In the genomic region with DNA sequence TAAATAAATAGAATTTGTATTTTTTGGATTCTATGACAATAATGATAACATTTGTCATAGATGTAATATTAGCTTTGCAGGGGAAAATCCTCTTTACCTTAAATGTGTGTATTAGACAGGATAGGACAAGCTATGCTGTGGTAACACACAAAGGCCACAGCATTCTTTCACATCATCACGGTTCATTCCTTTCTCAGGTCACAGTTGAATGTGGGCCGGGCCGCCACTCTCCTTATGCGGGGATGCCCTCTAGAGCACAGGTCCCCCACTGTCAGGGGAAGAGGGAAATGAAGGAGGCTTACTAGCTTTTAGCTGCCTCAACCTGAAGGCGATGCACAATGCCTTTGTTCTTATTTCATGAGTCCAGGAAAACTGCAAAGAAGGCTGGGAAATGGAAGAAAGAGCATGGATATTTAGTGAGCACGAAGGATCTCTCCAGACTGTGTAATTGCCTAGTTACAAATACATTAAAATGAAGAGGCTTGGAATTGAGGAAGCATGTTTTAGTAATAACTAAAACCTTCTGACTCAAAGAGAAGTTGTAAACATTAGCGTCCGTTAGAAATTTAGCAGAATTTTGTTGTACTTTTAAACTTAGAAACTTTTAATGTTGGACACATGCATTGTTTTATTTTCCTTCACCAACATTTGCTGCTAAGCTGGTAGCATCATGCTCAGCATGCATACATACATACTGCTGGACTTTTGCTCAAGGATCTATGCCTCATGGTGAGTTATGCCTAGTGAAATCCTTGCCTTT, we compare ENCODE assay signal across 1 cellular context.
TF ChIP-seq lines count a peak whose summit lies in the region.

No MANE protein-coding gene starts in this region.

TF ChIP-seq in IMR-90, 13 proteins besides CTCF, POLR2A, EP300 and RAD21 (continued from another document):
- TF ChIP-seq BHLHE40 (IDR thresholded peaks at IDR 0.05; ENCODE audit: low read depth, low read length) (no peak), RCOR1 (IDR thresholded peaks at IDR 0.05; ENCODE audit: insufficient replicate concordance, low read length) (no peak), NFE2L2 (IDR thresholded peaks at IDR 0.05; ENCODE audit: low read depth, low read length) (no peak), RFX5 (IDR thresholded peaks at IDR 0.05; ENCODE audit: low read depth, low read length) (no peak), CHD1 (IDR thresholded peaks at IDR 0.05; ENCODE audit: low read depth, low read length) (no peak)
